Comparison of ENCODE assay signal across 1 cellular context in the genomic region with DNA sequence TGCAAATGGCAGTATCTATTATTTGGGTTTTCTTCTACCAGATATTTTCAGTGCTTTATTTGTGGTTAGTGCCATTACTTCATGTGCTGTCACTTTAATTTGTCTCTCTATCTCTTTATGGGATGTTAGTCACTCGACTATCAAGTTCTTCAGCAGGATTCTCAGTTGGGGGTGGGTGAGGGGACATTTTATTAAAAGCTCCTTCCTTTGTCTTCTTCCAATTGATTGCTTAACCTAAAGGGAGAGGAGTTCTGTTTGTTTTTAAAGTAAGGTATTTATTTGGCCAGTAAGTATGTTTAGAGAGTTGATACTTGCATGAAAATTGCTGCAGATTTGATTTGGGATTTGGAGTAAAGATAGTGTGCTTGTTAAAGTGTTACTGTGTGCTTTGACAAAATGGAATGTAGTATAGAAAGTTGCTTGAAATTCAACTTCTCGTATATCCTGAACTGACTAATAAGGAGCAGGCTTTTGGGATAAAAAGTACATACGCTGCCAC.
A peak's percentile ranks its signal among the peaks of the same experiment; 100 is the strongest.
TF ChIP-seq lines count a peak whose summit lies in the region.

No MANE protein-coding gene starts in this region.

TF ChIP-seq in HEK293, 187 proteins besides CTCF, POLR2A, EP300 and RAD21 (continued from another document):
- TF ChIP-seq, protein P1, sequence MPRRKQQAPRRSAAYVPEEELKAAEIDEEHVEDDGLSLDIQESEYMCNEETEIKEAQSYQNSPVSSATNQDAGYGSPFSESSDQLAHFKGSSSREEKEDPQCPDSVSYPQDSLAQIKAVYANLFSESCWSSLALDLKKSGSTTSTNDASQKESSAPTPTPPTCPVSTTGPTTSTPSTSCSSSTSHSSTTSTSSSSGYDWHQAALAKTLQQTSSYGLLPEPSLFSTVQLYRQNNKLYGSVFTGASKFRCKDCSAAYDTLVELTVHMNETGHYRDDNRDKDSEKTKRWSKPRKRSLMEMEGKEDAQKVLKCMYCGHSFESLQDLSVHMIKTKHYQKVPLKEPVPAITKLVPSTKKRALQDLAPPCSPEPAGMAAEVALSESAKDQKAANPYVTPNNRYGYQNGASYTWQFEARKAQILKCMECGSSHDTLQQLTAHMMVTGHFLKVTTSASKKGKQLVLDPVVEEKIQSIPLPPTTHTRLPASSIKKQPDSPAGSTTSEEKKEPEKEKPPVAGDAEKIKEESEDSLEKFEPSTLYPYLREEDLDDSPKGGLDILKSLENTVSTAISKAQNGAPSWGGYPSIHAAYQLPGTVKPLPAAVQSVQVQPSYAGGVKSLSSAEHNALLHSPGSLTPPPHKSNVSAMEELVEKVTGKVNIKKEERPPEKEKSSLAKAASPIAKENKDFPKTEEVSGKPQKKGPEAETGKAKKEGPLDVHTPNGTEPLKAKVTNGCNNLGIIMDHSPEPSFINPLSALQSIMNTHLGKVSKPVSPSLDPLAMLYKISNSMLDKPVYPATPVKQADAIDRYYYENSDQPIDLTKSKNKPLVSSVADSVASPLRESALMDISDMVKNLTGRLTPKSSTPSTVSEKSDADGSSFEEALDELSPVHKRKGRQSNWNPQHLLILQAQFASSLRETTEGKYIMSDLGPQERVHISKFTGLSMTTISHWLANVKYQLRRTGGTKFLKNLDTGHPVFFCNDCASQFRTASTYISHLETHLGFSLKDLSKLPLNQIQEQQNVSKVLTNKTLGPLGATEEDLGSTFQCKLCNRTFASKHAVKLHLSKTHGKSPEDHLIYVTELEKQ (tag by site-specific recombination; IDR thresholded peaks at IDR 0.05; ENCODE audit: borderline replicate concordance), result no peak
- no peak for TF ChIP-seq ZNF266 (tag by site-specific recombination; IDR thresholded peaks at IDR 0.05; ENCODE audit: low read depth)
- TF ChIP-seq GLIS1 (tag by site-specific recombination; IDR thresholded peaks at IDR 0.05), result peak; percentile 78
- TF ChIP-seq ZNF354C (tag by site-specific recombination; IDR thresholded peaks at IDR 0.05; ENCODE audit: borderline replicate concordance, low read depth), result no peak
- TF ChIP-seq ZIC2 (tag by site-specific recombination; IDR thresholded peaks at IDR 0.05), result peak; percentile 37; the same call in 1 of the 2 replicates
- TF ChIP-seq, protein P2, sequence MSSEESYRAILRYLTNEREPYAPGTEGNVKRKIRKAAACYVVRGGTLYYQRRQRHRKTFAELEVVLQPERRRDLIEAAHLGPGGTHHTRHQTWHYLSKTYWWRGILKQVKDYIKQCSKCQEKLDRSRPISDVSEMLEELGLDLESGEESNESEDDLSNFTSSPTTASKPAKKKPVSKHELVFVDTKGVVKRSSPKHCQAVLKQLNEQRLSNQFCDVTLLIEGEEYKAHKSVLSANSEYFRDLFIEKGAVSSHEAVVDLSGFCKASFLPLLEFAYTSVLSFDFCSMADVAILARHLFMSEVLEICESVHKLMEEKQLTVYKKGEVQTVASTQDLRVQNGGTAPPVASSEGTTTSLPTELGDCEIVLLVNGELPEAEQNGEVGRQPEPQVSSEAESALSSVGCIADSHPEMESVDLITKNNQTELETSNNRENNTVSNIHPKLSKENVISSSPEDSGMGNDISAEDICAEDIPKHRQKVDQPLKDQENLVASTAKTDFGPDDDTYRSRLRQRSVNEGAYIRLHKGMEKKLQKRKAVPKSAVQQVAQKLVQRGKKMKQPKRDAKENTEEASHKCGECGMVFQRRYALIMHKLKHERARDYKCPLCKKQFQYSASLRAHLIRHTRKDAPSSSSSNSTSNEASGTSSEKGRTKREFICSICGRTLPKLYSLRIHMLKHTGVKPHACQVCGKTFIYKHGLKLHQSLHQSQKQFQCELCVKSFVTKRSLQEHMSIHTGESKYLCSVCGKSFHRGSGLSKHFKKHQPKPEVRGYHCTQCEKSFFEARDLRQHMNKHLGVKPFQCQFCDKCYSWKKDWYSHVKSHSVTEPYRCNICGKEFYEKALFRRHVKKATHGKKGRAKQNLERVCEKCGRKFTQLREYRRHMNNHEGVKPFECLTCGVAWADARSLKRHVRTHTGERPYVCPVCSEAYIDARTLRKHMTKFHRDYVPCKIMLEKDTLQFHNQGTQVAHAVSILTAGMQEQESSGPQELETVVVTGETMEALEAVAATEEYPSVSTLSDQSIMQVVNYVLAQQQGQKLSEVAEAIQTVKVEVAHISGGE (tag by site-specific recombination; conservative IDR thresholded peaks at IDR 0.05; ENCODE audit: low read depth), result 0 out of 2 replicates have a peak, but pooled peaks have one; percentile 31
- TF ChIP-seq, protein P3, sequence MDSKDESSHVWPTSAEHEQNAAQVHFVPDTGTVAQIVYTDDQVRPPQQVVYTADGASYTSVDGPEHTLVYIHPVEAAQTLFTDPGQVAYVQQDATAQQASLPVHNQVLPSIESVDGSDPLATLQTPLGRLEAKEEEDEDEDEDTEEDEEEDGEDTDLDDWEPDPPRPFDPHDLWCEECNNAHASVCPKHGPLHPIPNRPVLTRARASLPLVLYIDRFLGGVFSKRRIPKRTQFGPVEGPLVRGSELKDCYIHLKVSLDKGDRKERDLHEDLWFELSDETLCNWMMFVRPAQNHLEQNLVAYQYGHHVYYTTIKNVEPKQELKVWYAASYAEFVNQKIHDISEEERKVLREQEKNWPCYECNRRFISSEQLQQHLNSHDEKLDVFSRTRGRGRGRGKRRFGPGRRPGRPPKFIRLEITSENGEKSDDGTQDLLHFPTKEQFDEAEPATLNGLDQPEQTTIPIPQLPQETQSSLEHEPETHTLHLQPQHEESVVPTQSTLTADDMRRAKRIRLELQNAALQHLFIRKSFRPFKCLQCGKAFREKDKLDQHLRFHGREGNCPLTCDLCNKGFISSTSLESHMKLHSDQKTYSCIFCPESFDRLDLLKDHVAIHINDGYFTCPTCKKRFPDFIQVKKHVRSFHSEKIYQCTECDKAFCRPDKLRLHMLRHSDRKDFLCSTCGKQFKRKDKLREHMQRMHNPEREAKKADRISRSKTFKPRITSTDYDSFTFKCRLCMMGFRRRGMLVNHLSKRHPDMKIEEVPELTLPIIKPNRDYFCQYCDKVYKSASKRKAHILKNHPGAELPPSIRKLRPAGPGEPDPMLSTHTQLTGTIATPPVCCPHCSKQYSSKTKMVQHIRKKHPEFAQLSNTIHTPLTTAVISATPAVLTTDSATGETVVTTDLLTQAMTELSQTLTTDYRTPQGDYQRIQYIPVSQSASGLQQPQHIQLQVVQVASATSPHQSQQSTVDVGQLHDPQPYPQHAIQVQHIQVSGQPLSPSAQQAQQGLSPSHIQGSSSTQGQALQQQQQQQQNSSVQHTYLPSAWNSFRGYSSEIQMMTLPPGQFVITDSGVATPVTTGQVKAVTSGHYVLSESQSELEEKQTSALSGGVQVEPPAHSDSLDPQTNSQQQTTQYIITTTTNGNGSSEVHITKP (tag by site-specific recombination; IDR thresholded peaks at IDR 0.05), result no peak
- peak; percentile 45; the same call in 1 of the 2 replicates for TF ChIP-seq TRIM28 (IDR thresholded peaks at IDR 0.05; ENCODE audit: borderline replicate concordance, low read length)
TF ChIP-seq in HEK293: peak in this region for 8.
